Comparison of ENCODE assay signal across 7 cellular contexts in the genomic region with DNA sequence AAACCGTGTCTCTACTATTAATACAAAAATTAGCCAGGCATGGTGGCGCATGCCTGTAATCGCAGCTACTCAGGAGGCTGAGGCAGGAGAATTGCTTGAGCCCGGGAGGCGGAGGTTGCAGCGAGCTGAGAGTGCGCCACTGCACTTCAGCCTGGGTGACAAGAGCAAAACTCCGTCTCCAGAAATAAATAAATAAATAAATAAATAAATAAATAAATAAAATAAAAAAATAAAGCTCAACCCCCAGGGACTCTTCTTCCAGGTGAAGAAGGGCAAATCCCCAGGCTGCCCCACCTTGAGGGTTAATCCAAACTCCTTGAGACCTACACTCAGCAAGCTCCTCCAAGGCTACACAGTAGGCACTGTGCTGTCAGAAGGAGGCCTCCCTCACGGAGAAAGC. TPM values are rescaled to one million over a fixed set of nuclear protein-coding genes. Genes with fewer than 3 reads are reported as not detected.
DNase-seq lines count a peak whose midpoint lies in the region; ATAC-seq, FAIRE-seq and TF ChIP-seq lines count a peak whose summit lies in the region.
"Not testable (repeated sequence)": the region's sequence is repeated elsewhere in the genome, so short reads cannot be mapped to it uniquely, and the experiment has no call there.

No MANE protein-coding gene starts in this region.

- FAIRE-seq in A549 (lab: Jason Lieb, UNC) = not testable (repeated sequence)

- POLR2A ChIA-PET in A549 (lab: Yijun Ruan, JAX); PC-3 (lab: Charles Lee; ENCODE audit: unreplicated experiment): not testable (repeated sequence)

- TF ChIP-seq RAD21 in A549 (conservative IDR thresholded peaks at IDR 0.05 in 1 of 2, IDR thresholded peaks at IDR 0.05 in 1 of 2) = not testable (repeated sequence)

- H2AFZ ChIP-seq in PC-3 (ENCODE audit: low read length) = not testable (repeated sequence)

- DNase-seq in A549 (ENCODE audit: low read depth in 1 of 2, low spot score in 1 of 2); PC-3; caudate nucleus (lab: John Stamatoyannopoulos, UW); substantia nigra (lab: John Stamatoyannopoulos, UW): not testable (repeated sequence)

- not testable (repeated sequence) for H3K27me3 ChIP-seq in PC-3 (ENCODE audit: low read length); layer of hippocampus (ENCODE audit: control insufficient read depth, insufficient read depth, low read length); skeletal muscle satellite cell (ENCODE audit: control insufficient read depth, insufficient read depth, low read length)

- not testable (repeated sequence) for TF ChIP-seq EP300 in A549 (IDR thresholded peaks at IDR 0.05)

- H3K9ac ChIP-seq in PC-3 (ENCODE audit: low read length); skeletal muscle satellite cell (ENCODE audit: low read depth, low read length): not testable (repeated sequence)

- H3K9me2 ChIP-seq in PC-3 (replicated peaks; ENCODE audit: low read length) = not testable (repeated sequence)

- not testable (repeated sequence) for H3F3A ChIP-seq in PC-3 (ENCODE audit: low read length, unreplicated experiment)

- H3K4me3 ChIP-seq in A549; PC-3 (ENCODE audit: low read length): not testable (repeated sequence)
- H3K4me3 ChIP-seq in skeletal muscle satellite cell (ENCODE audit: low read length) = peak overlapping the region; percentile 35

- peaks cover 29% of the 10 kb centered on the region for H3K79me2 ChIP-seq in PC-3 (ENCODE audit: low read length)

- CTCF ChIA-PET in A549 (lab: Yijun Ruan, JAX) = interaction anchor here (1.2 to 1.4 kb wide), 2 partner anchors 8 to 115 kb away, joined by 3 read pairs; no protein-coding TSS in a partner anchor
- CTCF ChIA-PET in PC-3 (lab: Charles Lee) = not testable (repeated sequence)

- not testable (repeated sequence) for BruUV-seq in PC-3 (replicated peaks; lab: Mats Ljungman, UMichigan)

- not testable (repeated sequence) for H4K20me1 ChIP-seq in PC-3 (ENCODE audit: low read length)

- not testable (repeated sequence) for TF ChIP-seq POLR2A in A549 (IDR thresholded peaks at IDR 0.05; ENCODE audit: low read length)

- ATAC-seq in A549, PC-3: not testable (repeated sequence)

- not testable (repeated sequence) for TF ChIP-seq CTCF in A549 (IDR thresholded peaks at IDR 0.05); PC-3 (conservative IDR thresholded peaks at IDR 0.05; ENCODE audit: low read depth, low read length)

- H3K36me3 ChIP-seq in PC-3 (ENCODE audit: low read depth, low read length); skeletal muscle satellite cell (ENCODE audit: insufficient read depth, low read length): not testable (repeated sequence)

- H3K9me3 ChIP-seq in A549; PC-3 (ENCODE audit: low read length); skeletal muscle satellite cell (replicated peaks; ENCODE audit: low read length): not testable (repeated sequence)

- peak overlapping the region in 1 of 2 experiments; percentile 60; a peak in 2 of 6 replicates for H3K27ac ChIP-seq in A549
- H3K27ac ChIP-seq in PC-3 (ENCODE audit: low read length) = peak overlapping the region; percentile 45
- peak overlapping the region; percentile 55 for H3K27ac ChIP-seq in angular gyrus (ENCODE audit: low read depth, low read length)
- H3K27ac ChIP-seq in caudate nucleus (ENCODE audit: low read depth, low read length) = peak overlapping the region; percentile 58
- H3K27ac ChIP-seq in layer of hippocampus (ENCODE audit: low read depth, low read length) = peak overlapping the region; percentile 6
- H3K27ac ChIP-seq in substantia nigra (ENCODE audit: low read depth, low read length, poor library complexity, severe bottlenecking) = peak overlapping the region; percentile 43

- intact Hi-C loops in PC-3 (cut with micrococcal nuclease) = loop anchor here (10.0 kb wide), 1 partner anchor 52 kb away; no protein-coding TSS in a partner anchor

- H3K4me1 ChIP-seq in A549 = peaks cover 20% of the 10 kb centered on the region; the same call in 2 of the 3 replicates
- H3K4me1 ChIP-seq in PC-3 (ENCODE audit: insufficient read depth, low read length) = peaks cover 12% of the 10 kb centered on the region
- H3K4me1 ChIP-seq in skeletal muscle satellite cell (ENCODE audit: control insufficient read depth, insufficient read depth, low read length) = peaks cover 17% of the 10 kb centered on the region

- peak overlapping the region; percentile 33; the same call in 1 of the 3 replicates for H3K4me2 ChIP-seq in A549
- peak overlapping the region; percentile 59 for H3K4me2 ChIP-seq in PC-3 (ENCODE audit: low read length)
- H3K4me2 ChIP-seq in skeletal muscle satellite cell (ENCODE audit: low read length) = peak overlapping the region; percentile 45

- WGBS in A549 (ENCODE audit: missing lambda C conversion rate) = 94% methylated on average over 9 of the region's 9 CpGs

RNA-seq across cellular contexts. Expression of gene CD99L2, which starts 11.2 kb away (rescaled TPM):
- polyA plus RNA-seq in A549 (2011; rRNA removed) (65.3 and 66.5 TPM in 2 replicates), A549 (2017; fragmentation: RNase III; extraction: RNeasy Plus Mini Kit Qiagen cat#74134 plus additional on column Dnase treatment) (41.8 to 58.3 TPM (median 50.5 TPM) in 3 replicates)
- polyA plus RNA-seq in A549 (2012; cell fraction: cytosol; rRNA removed) = 42.4 and 52.0 TPM in 2 replicates
- 65.3 and 66.7 TPM in 2 replicates for polyA plus RNA-seq in A549 (2012; cell fraction: nucleus; rRNA removed)
- polyA minus RNA-seq in A549 (2011; rRNA and poly(A)+ RNA removed) = 67.2 and 68.7 TPM in 2 replicates
- 9.4 and 10.9 TPM in 2 replicates for total RNA-seq in PC-3 (2014; rRNA removed)
- 29.1 and 30.2 TPM in 2 replicates for total RNA-seq in skeletal muscle satellite cell (2012; rRNA removed)
